Comparison of ENCODE assay signal across 1 cellular context in the genomic region with DNA sequence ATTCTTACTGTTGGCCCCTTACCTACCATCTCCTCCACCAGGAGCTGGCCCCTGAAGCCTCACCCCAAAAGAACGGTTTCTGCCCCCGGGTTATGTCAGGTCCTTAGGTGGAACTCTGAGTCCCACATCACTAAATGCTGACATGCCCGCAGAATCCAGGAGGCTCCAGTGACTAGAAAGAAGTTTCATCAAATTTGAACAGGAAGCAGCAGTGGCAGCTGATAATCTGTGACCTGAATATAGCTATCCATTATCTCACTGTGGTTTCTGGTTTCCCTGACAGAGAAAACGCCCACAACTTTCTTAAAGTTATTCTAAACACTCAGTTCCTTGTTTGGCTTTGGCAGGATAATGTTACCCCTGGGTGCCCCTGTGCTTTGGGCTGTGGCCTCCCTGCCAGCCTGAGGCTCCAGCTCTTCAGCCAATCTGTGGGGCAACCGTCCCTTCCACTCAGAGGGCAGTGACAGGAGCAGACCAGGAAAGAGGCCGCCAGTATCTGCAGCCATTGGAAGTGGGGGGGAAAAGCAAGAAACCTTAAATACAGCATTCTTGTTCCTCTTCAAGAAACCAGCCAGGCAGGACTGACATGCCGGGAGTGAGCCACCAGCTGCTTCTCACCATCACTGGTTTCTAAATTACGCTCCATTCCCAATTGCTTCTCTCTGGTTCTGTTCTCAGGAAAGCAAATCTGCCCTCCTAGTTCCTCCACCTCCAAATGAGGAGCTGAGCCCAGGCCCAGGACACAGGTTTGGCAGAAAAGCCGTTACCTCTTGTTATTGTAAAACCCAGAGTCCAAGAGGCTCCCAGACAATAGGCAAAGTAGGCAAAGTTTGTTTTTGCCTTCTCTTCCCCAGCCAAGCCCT.
A peak's percentile ranks its signal among the peaks of the same experiment; 100 is the strongest.
TF ChIP-seq lines count a peak whose summit lies in the region.

No MANE protein-coding gene starts in this region.

TF ChIP-seq in K562, 482 proteins besides CTCF, POLR2A, EP300 and RAD21 (continued from another document):
- TF ChIP-seq, protein P1, sequence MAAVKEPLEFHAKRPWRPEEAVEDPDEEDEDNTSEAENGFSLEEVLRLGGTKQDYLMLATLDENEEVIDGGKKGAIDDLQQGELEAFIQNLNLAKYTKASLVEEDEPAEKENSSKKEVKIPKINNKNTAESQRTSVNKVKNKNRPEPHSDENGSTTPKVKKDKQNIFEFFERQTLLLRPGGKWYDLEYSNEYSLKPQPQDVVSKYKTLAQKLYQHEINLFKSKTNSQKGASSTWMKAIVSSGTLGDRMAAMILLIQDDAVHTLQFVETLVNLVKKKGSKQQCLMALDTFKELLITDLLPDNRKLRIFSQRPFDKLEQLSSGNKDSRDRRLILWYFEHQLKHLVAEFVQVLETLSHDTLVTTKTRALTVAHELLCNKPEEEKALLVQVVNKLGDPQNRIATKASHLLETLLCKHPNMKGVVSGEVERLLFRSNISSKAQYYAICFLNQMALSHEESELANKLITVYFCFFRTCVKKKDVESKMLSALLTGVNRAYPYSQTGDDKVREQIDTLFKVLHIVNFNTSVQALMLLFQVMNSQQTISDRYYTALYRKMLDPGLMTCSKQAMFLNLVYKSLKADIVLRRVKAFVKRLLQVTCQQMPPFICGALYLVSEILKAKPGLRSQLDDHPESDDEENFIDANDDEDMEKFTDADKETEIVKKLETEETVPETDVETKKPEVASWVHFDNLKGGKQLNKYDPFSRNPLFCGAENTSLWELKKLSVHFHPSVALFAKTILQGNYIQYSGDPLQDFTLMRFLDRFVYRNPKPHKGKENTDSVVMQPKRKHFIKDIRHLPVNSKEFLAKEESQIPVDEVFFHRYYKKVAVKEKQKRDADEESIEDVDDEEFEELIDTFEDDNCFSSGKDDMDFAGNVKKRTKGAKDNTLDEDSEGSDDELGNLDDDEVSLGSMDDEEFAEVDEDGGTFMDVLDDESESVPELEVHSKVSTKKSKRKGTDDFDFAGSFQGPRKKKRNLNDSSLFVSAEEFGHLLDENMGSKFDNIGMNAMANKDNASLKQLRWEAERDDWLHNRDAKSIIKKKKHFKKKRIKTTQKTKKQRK (IDR thresholded peaks at IDR 0.05; ENCODE audit: borderline replicate concordance, low read depth, low read length), result no peak
- TF ChIP-seq RFX5 (IDR thresholded peaks at IDR 0.05; ENCODE audit: low read depth, low read length) (no peak), ERF (CRISPR knock-in tag; IDR thresholded peaks at IDR 0.05) (no peak), MCM2 (IDR thresholded peaks at IDR 0.05; ENCODE audit: low read depth) (no peak), TGIF2 (CRISPR knock-in tag; IDR thresholded peaks at IDR 0.05) (no peak), LEF1 (IDR thresholded peaks at IDR 0.05) (peak; percentile 96), KDM2B (CRISPR knock-in tag; IDR thresholded peaks at IDR 0.05) (no peak), HMG20B (CRISPR knock-in tag; IDR thresholded peaks at IDR 0.05) (no peak), ZNF124 (CRISPR knock-in tag; IDR thresholded peaks at IDR 0.05) (no peak), CEBPG (CRISPR knock-in tag; IDR thresholded peaks at IDR 0.05) (no peak), CEBPG (tag; conservative IDR thresholded peaks at IDR 0.05 in 1 of 2, IDR thresholded peaks at IDR 0.05 in 1 of 2) (no peak), SREBF1 (IDR thresholded peaks at IDR 0.05; ENCODE audit: borderline replicate concordance, low read depth, low read length) (no peak), BRCA1 (IDR thresholded peaks at IDR 0.05) (no peak), BRCA1 (CRISPR knock-in tag; IDR thresholded peaks at IDR 0.05) (no peak), ARID2 (IDR thresholded peaks at IDR 0.05) (no peak), HDAC8 (tag; IDR thresholded peaks at IDR 0.05) (no peak), E2F3 (CRISPR knock-in tag; IDR thresholded peaks at IDR 0.05) (no peak), LARP7 (IDR thresholded peaks at IDR 0.05) (no peak)
- TF ChIP-seq, protein P2, sequence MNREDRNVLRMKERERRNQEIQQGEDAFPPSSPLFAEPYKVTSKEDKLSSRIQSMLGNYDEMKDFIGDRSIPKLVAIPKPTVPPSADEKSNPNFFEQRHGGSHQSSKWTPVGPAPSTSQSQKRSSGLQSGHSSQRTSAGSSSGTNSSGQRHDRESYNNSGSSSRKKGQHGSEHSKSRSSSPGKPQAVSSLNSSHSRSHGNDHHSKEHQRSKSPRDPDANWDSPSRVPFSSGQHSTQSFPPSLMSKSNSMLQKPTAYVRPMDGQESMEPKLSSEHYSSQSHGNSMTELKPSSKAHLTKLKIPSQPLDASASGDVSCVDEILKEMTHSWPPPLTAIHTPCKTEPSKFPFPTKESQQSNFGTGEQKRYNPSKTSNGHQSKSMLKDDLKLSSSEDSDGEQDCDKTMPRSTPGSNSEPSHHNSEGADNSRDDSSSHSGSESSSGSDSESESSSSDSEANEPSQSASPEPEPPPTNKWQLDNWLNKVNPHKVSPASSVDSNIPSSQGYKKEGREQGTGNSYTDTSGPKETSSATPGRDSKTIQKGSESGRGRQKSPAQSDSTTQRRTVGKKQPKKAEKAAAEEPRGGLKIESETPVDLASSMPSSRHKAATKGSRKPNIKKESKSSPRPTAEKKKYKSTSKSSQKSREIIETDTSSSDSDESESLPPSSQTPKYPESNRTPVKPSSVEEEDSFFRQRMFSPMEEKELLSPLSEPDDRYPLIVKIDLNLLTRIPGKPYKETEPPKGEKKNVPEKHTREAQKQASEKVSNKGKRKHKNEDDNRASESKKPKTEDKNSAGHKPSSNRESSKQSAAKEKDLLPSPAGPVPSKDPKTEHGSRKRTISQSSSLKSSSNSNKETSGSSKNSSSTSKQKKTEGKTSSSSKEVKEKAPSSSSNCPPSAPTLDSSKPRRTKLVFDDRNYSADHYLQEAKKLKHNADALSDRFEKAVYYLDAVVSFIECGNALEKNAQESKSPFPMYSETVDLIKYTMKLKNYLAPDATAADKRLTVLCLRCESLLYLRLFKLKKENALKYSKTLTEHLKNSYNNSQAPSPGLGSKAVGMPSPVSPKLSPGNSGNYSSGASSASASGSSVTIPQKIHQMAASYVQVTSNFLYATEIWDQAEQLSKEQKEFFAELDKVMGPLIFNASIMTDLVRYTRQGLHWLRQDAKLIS (CRISPR knock-in tag; IDR thresholded peaks at IDR 0.05), result 0 out of 2 replicates have a peak, but pooled peaks have one; percentile 50
- TF ChIP-seq, protein P3, sequence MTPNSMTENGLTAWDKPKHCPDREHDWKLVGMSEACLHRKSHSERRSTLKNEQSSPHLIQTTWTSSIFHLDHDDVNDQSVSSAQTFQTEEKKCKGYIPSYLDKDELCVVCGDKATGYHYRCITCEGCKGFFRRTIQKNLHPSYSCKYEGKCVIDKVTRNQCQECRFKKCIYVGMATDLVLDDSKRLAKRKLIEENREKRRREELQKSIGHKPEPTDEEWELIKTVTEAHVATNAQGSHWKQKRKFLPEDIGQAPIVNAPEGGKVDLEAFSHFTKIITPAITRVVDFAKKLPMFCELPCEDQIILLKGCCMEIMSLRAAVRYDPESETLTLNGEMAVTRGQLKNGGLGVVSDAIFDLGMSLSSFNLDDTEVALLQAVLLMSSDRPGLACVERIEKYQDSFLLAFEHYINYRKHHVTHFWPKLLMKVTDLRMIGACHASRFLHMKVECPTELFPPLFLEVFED (CRISPR knock-in tag; conservative IDR thresholded peaks at IDR 0.05), result no peak
- TF ChIP-seq, protein P4, sequence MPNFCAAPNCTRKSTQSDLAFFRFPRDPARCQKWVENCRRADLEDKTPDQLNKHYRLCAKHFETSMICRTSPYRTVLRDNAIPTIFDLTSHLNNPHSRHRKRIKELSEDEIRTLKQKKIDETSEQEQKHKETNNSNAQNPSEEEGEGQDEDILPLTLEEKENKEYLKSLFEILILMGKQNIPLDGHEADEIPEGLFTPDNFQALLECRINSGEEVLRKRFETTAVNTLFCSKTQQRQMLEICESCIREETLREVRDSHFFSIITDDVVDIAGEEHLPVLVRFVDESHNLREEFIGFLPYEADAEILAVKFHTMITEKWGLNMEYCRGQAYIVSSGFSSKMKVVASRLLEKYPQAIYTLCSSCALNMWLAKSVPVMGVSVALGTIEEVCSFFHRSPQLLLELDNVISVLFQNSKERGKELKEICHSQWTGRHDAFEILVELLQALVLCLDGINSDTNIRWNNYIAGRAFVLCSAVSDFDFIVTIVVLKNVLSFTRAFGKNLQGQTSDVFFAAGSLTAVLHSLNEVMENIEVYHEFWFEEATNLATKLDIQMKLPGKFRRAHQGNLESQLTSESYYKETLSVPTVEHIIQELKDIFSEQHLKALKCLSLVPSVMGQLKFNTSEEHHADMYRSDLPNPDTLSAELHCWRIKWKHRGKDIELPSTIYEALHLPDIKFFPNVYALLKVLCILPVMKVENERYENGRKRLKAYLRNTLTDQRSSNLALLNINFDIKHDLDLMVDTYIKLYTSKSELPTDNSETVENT (CRISPR knock-in tag; IDR thresholded peaks at IDR 0.05), result no peak
- TF ChIP-seq, protein P5, sequence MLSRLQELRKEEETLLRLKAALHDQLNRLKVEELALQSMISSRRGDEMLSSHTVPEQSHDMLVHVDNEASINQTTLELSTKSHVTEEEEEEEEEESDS (CRISPR knock-in tag; IDR thresholded peaks at IDR 0.05), result no peak
- TF ChIP-seq, protein P6, sequence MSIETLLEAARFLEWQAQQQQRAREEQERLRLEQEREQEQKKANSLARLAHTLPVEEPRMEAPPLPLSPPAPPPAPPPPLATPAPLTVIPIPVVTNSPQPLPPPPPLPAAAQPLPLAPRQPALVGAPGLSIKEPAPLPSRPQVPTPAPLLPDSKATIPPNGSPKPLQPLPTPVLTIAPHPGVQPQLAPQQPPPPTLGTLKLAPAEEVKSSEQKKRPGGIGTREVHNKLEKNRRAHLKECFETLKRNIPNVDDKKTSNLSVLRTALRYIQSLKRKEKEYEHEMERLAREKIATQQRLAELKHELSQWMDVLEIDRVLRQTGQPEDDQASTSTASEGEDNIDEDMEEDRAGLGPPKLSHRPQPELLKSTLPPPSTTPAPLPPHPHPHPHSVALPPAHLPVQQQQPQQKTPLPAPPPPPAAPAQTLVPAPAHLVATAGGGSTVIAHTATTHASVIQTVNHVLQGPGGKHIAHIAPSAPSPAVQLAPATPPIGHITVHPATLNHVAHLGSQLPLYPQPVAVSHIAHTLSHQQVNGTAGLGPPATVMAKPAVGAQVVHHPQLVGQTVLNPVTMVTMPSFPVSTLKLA (conservative IDR thresholded peaks at IDR 0.05), result peak in 1 of 2 experiments; percentile 49; a peak in 2 of 4 replicates
